Comparison of ENCODE assay signal across 23 cellular contexts in genomic region chr19:45063851-45064801, GRCh38. TPM values are rescaled to one million over a fixed set of nuclear protein-coding genes. Genes with fewer than 3 reads are reported as not detected.
"Had no signal": no experiment of that assay in that cellular context is flagged by ENCODE, and none has a peak within 500 bp of the region (broad histone marks: within the 10 kb centered on the region; RNA-seq: fewer than 3 reads in every experiment).

No MANE protein-coding gene starts in this region.

- H3K27ac Mint-ChIP-seq: activated CD4-positive, alpha-beta memory T cell treated with anti-CD3 and anti-CD28 coated beads for 36 hours; activated CD4-positive, alpha-beta T cell treated with anti-CD3 and anti-CD28 coated beads, Interleukin-2, amount 10 ng/mL, durations not matched to agents 7 days and 5 days; activated naive CD4-positive, alpha-beta T cell treated with anti-CD3 and anti-CD28 coated beads, Interleukin-2, amount 10 ng/mL, durations not matched to agents 7 days and 5 days; activated naive CD8-positive, alpha-beta T cell treated with anti-CD3 and anti-CD28 coated beads for 36 hours; activated T-cell treated with anti-CD3 and anti-CD28 coated beads, Interleukin-2, amount 50 U/mL, for 72 hours; activated T-helper 2 cell treated with anti-CD3 and anti-CD28 coated beads, Interferon-gamma antibody, Interleukin-2, Interleukin-4, amounts not matched to agents 10 μg/mL and 5 μg/mL and 100 μg/mL, durations not matched to agents 14 hours and 24 hours and 36 hours had no signal

- H3K27ac ChIP-seq: brain microvascular endothelial cell, cardiac muscle cell, SJSA1, VCaP had no signal

- H3K4me3 ChIP-seq: cardiac muscle cell, SJSA1 had no signal

- H3K9me3 Mint-ChIP-seq: activated CD4-positive, alpha-beta memory T cell treated with anti-CD3 and anti-CD28 coated beads for 36 hours; activated CD4-positive, alpha-beta T cell treated with anti-CD3 and anti-CD28 coated beads, Interleukin-2, amount 10 ng/mL, durations not matched to agents 7 days and 5 days; activated naive CD4-positive, alpha-beta T cell treated with anti-CD3 and anti-CD28 coated beads, Interleukin-2, amount 10 ng/mL, durations not matched to agents 7 days and 5 days; activated naive CD8-positive, alpha-beta T cell treated with anti-CD3 and anti-CD28 coated beads for 36 hours; activated T-cell treated with anti-CD3 and anti-CD28 coated beads, Interleukin-2, amount 50 U/mL, for 72 hours; activated T-helper 2 cell treated with anti-CD3 and anti-CD28 coated beads, Interferon-gamma antibody, Interleukin-2, Interleukin-4, amounts not matched to agents 10 μg/mL and 5 μg/mL and 100 μg/mL, durations not matched to agents 14 hours and 24 hours and 36 hours had no signal

- H3K4me1 ChIP-seq: SJSA1 had no signal

- H3K9me3 ChIP-seq: SJSA1 had no signal

- H3K27me3 ChIP-seq: brain microvascular endothelial cell, cardiac muscle cell, SJSA1 had no signal

- H3K27me3 Mint-ChIP-seq: activated CD4-positive, alpha-beta memory T cell treated with anti-CD3 and anti-CD28 coated beads for 36 hours; activated CD4-positive, alpha-beta T cell treated with anti-CD3 and anti-CD28 coated beads, Interleukin-2, amount 10 ng/mL, durations not matched to agents 7 days and 5 days; activated naive CD4-positive, alpha-beta T cell treated with anti-CD3 and anti-CD28 coated beads, Interleukin-2, amount 10 ng/mL, durations not matched to agents 7 days and 5 days; activated naive CD8-positive, alpha-beta T cell treated with anti-CD3 and anti-CD28 coated beads for 36 hours had no signal

- H3K4me3 Mint-ChIP-seq: activated CD4-positive, alpha-beta memory T cell treated with anti-CD3 and anti-CD28 coated beads for 36 hours; activated CD4-positive, alpha-beta T cell treated with anti-CD3 and anti-CD28 coated beads, Interleukin-2, amount 10 ng/mL, durations not matched to agents 7 days and 5 days; activated naive CD4-positive, alpha-beta T cell treated with anti-CD3 and anti-CD28 coated beads, Interleukin-2, amount 10 ng/mL, durations not matched to agents 7 days and 5 days; activated naive CD8-positive, alpha-beta T cell treated with anti-CD3 and anti-CD28 coated beads for 36 hours; activated T-cell treated with anti-CD3 and anti-CD28 coated beads, Interleukin-2, amount 50 U/mL, for 72 hours had no signal

- DNase-seq: activated CD4-positive, alpha-beta memory T cell treated with anti-CD3 and anti-CD28 coated beads for 36 hours; activated CD4-positive, alpha-beta T cell treated with anti-CD3 and anti-CD28 coated beads, Interleukin-2, amount 10 ng/mL, durations not matched to agents 7 days and 5 days; activated CD4-positive, CD25-positive, alpha-beta regulatory T cell; activated CD8-positive, alpha-beta memory T cell treated with anti-CD3 and anti-CD28 coated beads for 24 hours; activated gamma-delta T cell treated with Interleukin-2 at 50 U/mL for 16 hours; activated naive CD4-positive, alpha-beta T cell treated with anti-CD3 and anti-CD28 coated beads, Interleukin-2, amount 10 ng/mL, durations not matched to agents 7 days and 5 days; activated naive CD8-positive, alpha-beta T cell treated with anti-CD3 and anti-CD28 coated beads for 36 hours; activated T-cell treated with anti-CD3 and anti-CD28 coated beads, Interleukin-2, amount 50 U/mL, for 72 hours; brain microvascular endothelial cell; Kasumi-1; KBM-7; NCI-H1105 treated with DMSO at 0.1 percent for 48 hours; NCI-H1436 treated with DMSO at 0.1 percent for 48 hours; NCI-H187; NCI-H2081; NCI-H446; NCI-H524; PC-3; SHP77 had no signal

- ATAC-seq: activated T-cell treated with anti-CD3 and anti-CD28 coated beads, Interleukin-2, amount 50 U/mL, for 72 hours; PC-3 had no signal

RNA-seq across cellular contexts. Expression of gene ZNF296, which starts 12.2 kb away (rescaled TPM):
- total RNA-seq: SJSA1 had no signal
